ENCODE assay signal across 9 cellular contexts in the genomic region with DNA sequence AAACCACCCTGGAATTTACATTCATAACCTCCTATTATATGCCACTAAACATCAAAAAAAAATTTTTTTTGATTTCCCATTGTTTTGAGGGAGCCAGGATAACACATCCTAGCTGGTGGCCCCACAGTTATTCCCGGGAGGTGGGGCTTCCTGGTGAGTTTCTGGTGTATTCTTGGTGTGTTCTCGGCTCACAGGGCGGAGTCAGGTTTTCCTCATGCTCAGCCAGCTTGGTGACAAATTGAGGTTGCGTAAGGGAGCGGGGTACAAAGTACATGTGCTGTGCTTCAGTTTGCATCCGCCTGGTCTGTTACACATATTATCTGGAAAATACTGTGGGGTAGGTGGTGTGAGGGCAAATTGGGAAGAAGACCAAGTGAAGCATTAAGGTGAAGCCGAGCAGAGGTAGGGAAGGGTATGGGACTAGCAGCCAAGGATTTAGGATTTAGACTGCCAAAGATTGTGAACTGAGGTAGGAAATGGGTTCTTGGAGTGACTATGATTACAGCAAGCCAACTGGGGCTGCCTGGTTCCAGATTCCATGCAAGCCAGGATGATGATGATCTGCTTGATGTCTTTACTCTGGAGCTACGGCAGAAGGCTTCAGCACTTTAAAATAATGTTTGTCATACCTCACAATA. TPM values are rescaled to one million over a fixed set of nuclear protein-coding genes. Genes with fewer than 3 reads are reported as not detected.
DNase-seq lines count a peak whose midpoint lies in the region; ATAC-seq and TF ChIP-seq lines count a peak whose summit lies in the region.
"Had no signal": no experiment of that assay in that cellular context is flagged by ENCODE, and none has a peak within 500 bp of the region (broad histone marks: within the 10 kb centered on the region; RNA-seq: fewer than 3 reads in every experiment).

No MANE protein-coding gene starts in this region.

- intact Hi-C loops in HCT116 (cut with micrococcal nuclease) (loop anchor here (5.0 kb wide), 1 partner anchor 45 kb away; a partner anchor contains a TSS), stomach (cut with DNase I; ENCODE audit: low total_unique reads) (no loop called here)

- H3K9ac ChIP-seq in HCT116 (ENCODE audit: low read length): peak overlapping the region; percentile 48

- H3K4me2 ChIP-seq in HCT116 (ENCODE audit: low read length): peak overlapping the region; percentile 64

- H3K4me3 ChIP-seq in HCT116 (replicated peaks in 1 of 2; ENCODE audit: low read depth in 1 of 2, low read length in 2 of 2) (no peak overlapping the region; a peak in 1 of 4 replicates), stomach (no peak overlapping the region)

- RAD21 ChIA-PET in HCT116 (lab: Charles Lee; ENCODE audit: low non-redundant PET in 1 of 2, low total read pairs in 2 of 2, uncharacterized antibody in 2 of 2, unreplicated experiment in 2 of 2): no interaction called here

- CTCF ChIA-PET in HCT116 (lab: Charles Lee): interaction anchor here (1.2 to 1.9 kb wide), 2 partner anchors 10 to 13 kb away, joined by 3 to 4 read pairs; no protein-coding TSS in a partner anchor

- DNase-seq in HCT116 (ENCODE audit: low read depth, low spot score): peak; percentile 75
- peak; percentile 75 for DNase-seq in amniotic epithelial cell (ENCODE audit: low read depth)
- peak; percentile 39 for DNase-seq in iPS-NIHi11 (ENCODE audit: low spot score)
- DNase-seq in stomach: peak; percentile 84
- no peak for DNase-seq in NCI-H146 treated with DMSO at 0.1 percent for 48 hours (lab: John Stamatoyannopoulos, UW; ENCODE audit: unreplicated experiment)
- no peak for DNase-seq in stimulated activated naive CD8-positive, alpha-beta T cell treated with anti-CD3 and anti-CD28 coated beads, Interleukin-15, Interleukin-2, amounts not matched to agents 100 U/mL and 50 U/mL, for 24 hours
- DNase-seq: NCI-H774 had no signal

- peak overlapping the region; percentile 67 for H3K27ac ChIP-seq in HCT116 (ENCODE audit: low read depth, low read length)
- peak overlapping the region; percentile 61 to 73 (median 69) for H3K27ac ChIP-seq in stomach

- no peak for TF ChIP-seq POLR2A in HCT116 (IDR thresholded peaks at IDR 0.05; ENCODE audit: borderline replicate concordance, extremely low read depth, insufficient read depth, insufficient read length)
- TF ChIP-seq POLR2A in stomach (IDR thresholded peaks at IDR 0.05): no peak

- 31 to 50% (median 42%) methylated on average over 8 of the region's 8 CpGs for WGBS in stomach, 5 donors

- no peaks in the 10 kb centered on the region for H3K9me2 ChIP-seq in HCT116 (ENCODE audit: insufficient read depth)

- TF ChIP-seq EP300 in stomach (IDR thresholded peaks at IDR 0.05): no peak

- H3K36me3 ChIP-seq in HCT116 (ENCODE audit: control insufficient read depth in 1 of 2, insufficient read depth in 2 of 2, low read length in 2 of 2) (no peaks in the 10 kb centered on the region), stomach (no peaks in the 10 kb centered on the region)

- H3K9me3 ChIP-seq in HCT116 (ENCODE audit: control insufficient read depth in 1 of 2, insufficient read depth in 1 of 2, low read depth in 1 of 2, low read length in 2 of 2) (no peaks in the 10 kb centered on the region), stomach (no peaks in the 10 kb centered on the region)

- H3K27me3 ChIP-seq in HCT116 (ENCODE audit: insufficient read depth, low read length): no peaks in the 10 kb centered on the region
- no peaks in the 10 kb centered on the region for H3K27me3 ChIP-seq in stomach

- no peaks in the 10 kb centered on the region for H3K79me2 ChIP-seq in HCT116 (ENCODE audit: insufficient read depth, low read length)

- peak; percentile 83 for ATAC-seq in HCT116
- no peak for ATAC-seq in stimulated activated naive CD8-positive, alpha-beta T cell treated with anti-CD3 and anti-CD28 coated beads, Interleukin-15, Interleukin-2, amounts not matched to agents 100 U/mL and 50 U/mL, for 24 hours
- ATAC-seq in HG03460 (IDR thresholded peaks at IDR 0.05; ENCODE audit: unreplicated experiment): no peak
- ATAC-seq in GM21825 (IDR thresholded peaks at IDR 0.05; ENCODE audit: unreplicated experiment): no peak

- H3K4me1 ChIP-seq in HCT116 (ENCODE audit: control insufficient read depth in 1 of 2, insufficient read depth in 2 of 2, low read length in 2 of 2) (peaks cover 26 to 43% of the 10 kb centered on the region in 2 experiments), stomach (peaks cover 0 to 14% (median 6%) of the 10 kb centered on the region in 4 donors)

- TF ChIP-seq CTCF in HCT116 (IDR thresholded peaks at IDR 0.05 in 2 of 3, conservative IDR thresholded peaks at IDR 0.05 in 1 of 3; ENCODE audit: borderline replicate concordance in 1 of 3, insufficient read depth in 1 of 3, low read depth in 2 of 3, low read length in 2 of 3): no peak
- no peak for TF ChIP-seq CTCF in stomach (IDR thresholded peaks at IDR 0.05)

- TF ChIP-seq RAD21 in HCT116 (IDR thresholded peaks at IDR 0.05; ENCODE audit: low read depth): no peak; the same call in 1 of the 2 replicates

- POLR2A ChIA-PET in HCT116 (lab: Charles Lee): interaction anchor here (0.8 to 2.3 kb wide), 3 partner anchors 13 to 53 kb away, joined by 3 to 16 read pairs (median 6); a partner anchor contains a TSS

- no peaks in the 10 kb centered on the region for H4K20me1 ChIP-seq in HCT116 (ENCODE audit: insufficient read depth)

- peak overlapping the region; percentile 72 for H2AFZ ChIP-seq in HCT116 (ENCODE audit: low read depth, low read length, poor library complexity, severe bottlenecking)

- BruUV-seq in HCT116 (replicated peaks; lab: Mats Ljungman, UMichigan): TSS peak; percentile 99

TF ChIP-seq in HCT116, 20 proteins besides CTCF, POLR2A, EP300 and RAD21 (continues in another document):
- TF ChIP-seq ZNF274 (IDR thresholded peaks at IDR 0.05; ENCODE audit: low read depth, low read length) (no peak), SP1 (IDR thresholded peaks at IDR 0.05; ENCODE audit: low read depth) (peak; percentile 67), ELF1 (IDR thresholded peaks at IDR 0.05; ENCODE audit: borderline replicate concordance, low read depth) (no peak), SRF (IDR thresholded peaks at IDR 0.05; ENCODE audit: low read depth) (no peak; the same call in 1 of the 2 replicates), EGR1 (IDR thresholded peaks at IDR 0.05; ENCODE audit: low read depth) (no peak), FOSL1 (IDR thresholded peaks at IDR 0.05; ENCODE audit: low read depth) (no peak), EZH2phosphoT487 (IDR thresholded peaks at IDR 0.05; ENCODE audit: borderline replicate concordance) (no peak), CEBPB (IDR thresholded peaks at IDR 0.05; ENCODE audit: low read depth) (peak; percentile 99), YY1 (IDR thresholded peaks at IDR 0.05; ENCODE audit: extremely low read depth, insufficient replicate concordance, low read depth, low read length) (peak; percentile 6), EZH2 (IDR thresholded peaks at IDR 0.05) (no peak), TCF7L2 (IDR thresholded peaks at IDR 0.05; ENCODE audit: borderline replicate concordance, extremely low read depth, insufficient read depth, insufficient read length) (no peak)
- TF ChIP-seq, protein P1, sequence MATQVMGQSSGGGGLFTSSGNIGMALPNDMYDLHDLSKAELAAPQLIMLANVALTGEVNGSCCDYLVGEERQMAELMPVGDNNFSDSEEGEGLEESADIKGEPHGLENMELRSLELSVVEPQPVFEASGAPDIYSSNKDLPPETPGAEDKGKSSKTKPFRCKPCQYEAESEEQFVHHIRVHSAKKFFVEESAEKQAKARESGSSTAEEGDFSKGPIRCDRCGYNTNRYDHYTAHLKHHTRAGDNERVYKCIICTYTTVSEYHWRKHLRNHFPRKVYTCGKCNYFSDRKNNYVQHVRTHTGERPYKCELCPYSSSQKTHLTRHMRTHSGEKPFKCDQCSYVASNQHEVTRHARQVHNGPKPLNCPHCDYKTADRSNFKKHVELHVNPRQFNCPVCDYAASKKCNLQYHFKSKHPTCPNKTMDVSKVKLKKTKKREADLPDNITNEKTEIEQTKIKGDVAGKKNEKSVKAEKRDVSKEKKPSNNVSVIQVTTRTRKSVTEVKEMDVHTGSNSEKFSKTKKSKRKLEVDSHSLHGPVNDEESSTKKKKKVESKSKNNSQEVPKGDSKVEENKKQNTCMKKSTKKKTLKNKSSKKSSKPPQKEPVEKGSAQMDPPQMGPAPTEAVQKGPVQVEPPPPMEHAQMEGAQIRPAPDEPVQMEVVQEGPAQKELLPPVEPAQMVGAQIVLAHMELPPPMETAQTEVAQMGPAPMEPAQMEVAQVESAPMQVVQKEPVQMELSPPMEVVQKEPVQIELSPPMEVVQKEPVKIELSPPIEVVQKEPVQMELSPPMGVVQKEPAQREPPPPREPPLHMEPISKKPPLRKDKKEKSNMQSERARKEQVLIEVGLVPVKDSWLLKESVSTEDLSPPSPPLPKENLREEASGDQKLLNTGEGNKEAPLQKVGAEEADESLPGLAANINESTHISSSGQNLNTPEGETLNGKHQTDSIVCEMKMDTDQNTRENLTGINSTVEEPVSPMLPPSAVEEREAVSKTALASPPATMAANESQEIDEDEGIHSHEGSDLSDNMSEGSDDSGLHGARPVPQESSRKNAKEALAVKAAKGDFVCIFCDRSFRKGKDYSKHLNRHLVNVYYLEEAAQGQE (IDR thresholded peaks at IDR 0.05; ENCODE audit: low read depth): no peak
- TF ChIP-seq, protein P2, sequence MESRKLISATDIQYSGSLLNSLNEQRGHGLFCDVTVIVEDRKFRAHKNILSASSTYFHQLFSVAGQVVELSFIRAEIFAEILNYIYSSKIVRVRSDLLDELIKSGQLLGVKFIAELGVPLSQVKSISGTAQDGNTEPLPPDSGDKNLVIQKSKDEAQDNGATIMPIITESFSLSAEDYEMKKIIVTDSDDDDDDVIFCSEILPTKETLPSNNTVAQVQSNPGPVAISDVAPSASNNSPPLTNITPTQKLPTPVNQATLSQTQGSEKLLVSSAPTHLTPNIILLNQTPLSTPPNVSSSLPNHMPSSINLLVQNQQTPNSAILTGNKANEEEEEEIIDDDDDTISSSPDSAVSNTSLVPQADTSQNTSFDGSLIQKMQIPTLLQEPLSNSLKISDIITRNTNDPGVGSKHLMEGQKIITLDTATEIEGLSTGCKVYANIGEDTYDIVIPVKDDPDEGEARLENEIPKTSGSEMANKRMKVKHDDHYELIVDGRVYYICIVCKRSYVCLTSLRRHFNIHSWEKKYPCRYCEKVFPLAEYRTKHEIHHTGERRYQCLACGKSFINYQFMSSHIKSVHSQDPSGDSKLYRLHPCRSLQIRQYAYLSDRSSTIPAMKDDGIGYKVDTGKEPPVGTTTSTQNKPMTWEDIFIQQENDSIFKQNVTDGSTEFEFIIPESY (IDR thresholded peaks at IDR 0.05; ENCODE audit: extremely low read depth, insufficient replicate concordance, low read length): no peak
- TF ChIP-seq, protein P3, sequence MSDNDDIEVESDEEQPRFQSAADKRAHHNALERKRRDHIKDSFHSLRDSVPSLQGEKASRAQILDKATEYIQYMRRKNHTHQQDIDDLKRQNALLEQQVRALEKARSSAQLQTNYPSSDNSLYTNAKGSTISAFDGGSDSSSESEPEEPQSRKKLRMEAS (IDR thresholded peaks at IDR 0.05): peak; percentile 97

RNA-seq across cellular contexts. Expression of a gene that starts 46.2 kb away (rescaled TPM):
- total RNA-seq in HCT116 (2021; ENCODE audit: unreplicated experiment) (12,560 TPM), stomach (over 10,000 TPM in 1 of 5 donors, 1,000 to 10,000 TPM in 4; 3,004 to 19,399 (median 6,187) TPM)
- polyA plus RNA-seq in HCT116 (2012): 13,732 and 15,309 TPM in 2 replicates
- polyA plus RNA-seq in stomach: over 10,000 TPM in 2 of 3 donors, 1,000 to 10,000 TPM in 1; 8,307 to 12,295 (median 10,016) TPM

Comparison
In these comparisons a context has a peak if more than half of its experiments do, and no peak if none do; other contexts are left out.
1. DNase-seq: peak in HCT116 (single experiment), amniotic epithelial cell (single experiment), iPS-NIHi11 (single experiment) and stomach (single experiment); none in NCI-H146 treated with DMSO at 0.1 percent for 48 hours (single experiment) and stimulated activated naive CD8-positive, alpha-beta T cell treated with anti-CD3 and anti-CD28 coated beads, Interleukin-15, Interleukin-2, amounts not matched to agents 100 U/mL and 50 U/mL, for 24 hours (single experiment).